Comparison of ENCODE assay signal across 8 cellular contexts in genomic region chr12:55188974-55189556, GRCh38. TPM values are rescaled to one million over a fixed set of nuclear protein-coding genes. Genes with fewer than 3 reads are reported as not detected.
DNase-seq lines count a peak whose midpoint lies in the region; ATAC-seq and TF ChIP-seq lines count a peak whose summit lies in the region.

No MANE protein-coding gene starts in this region.

- no peaks in the 10 kb centered on the region for H3K36me3 Mint-ChIP-seq in activated T-helper 17 cell treated with anti-CD3 and anti-CD28 coated beads, Interleukin-2, amount 50 U/mL, for 72 hours (ENCODE audit: low read depth)
- no peaks in the 10 kb centered on the region for H3K36me3 Mint-ChIP-seq in glutamatergic neuron (ENCODE audit: unreplicated experiment)

- TF ChIP-seq CTCF in glutamatergic neuron (IDR thresholded peaks at IDR 0.05; ENCODE audit: partially characterized antibody, unreplicated experiment) (peak; percentile 88), coronary artery (IDR thresholded peaks at IDR 0.05) (no peak)

- peak; percentile 95 for ATAC-seq in GM21390 (IDR thresholded peaks at IDR 0.05; ENCODE audit: unreplicated experiment)
- ATAC-seq in activated T-helper 17 cell treated with anti-CD3 and anti-CD28 coated beads, Interleukin-2, amount 50 U/mL, for 72 hours (replicated peaks) = peak; percentile 75

- no peaks in the 10 kb centered on the region for H3K9me3 Mint-ChIP-seq in activated T-helper 17 cell treated with anti-CD3 and anti-CD28 coated beads, Interleukin-2, amount 50 U/mL, for 72 hours
- H3K9me3 Mint-ChIP-seq in glutamatergic neuron (ENCODE audit: unreplicated experiment) = no peaks in the 10 kb centered on the region

- DNase-seq in GDM1 (lab: John Stamatoyannopoulos, UW) (peak; percentile 60), HS-27A (ENCODE audit: low read depth) (peak; percentile 51), NCI-H748 treated with DMSO at 0.1 percent for 48 hours (lab: John Stamatoyannopoulos, UW) (peak; percentile 85), glutamatergic neuron (no peak), putamen (ENCODE audit: low spot score) (peak; percentile 65), coronary artery (ENCODE audit: low spot score) (no peak)

- H3K4me1 Mint-ChIP-seq in activated T-helper 17 cell treated with anti-CD3 and anti-CD28 coated beads, Interleukin-2, amount 50 U/mL, for 72 hours = no peaks in the 10 kb centered on the region
- no peaks in the 10 kb centered on the region for H3K4me1 Mint-ChIP-seq in glutamatergic neuron (ENCODE audit: low read depth, unreplicated experiment)

- H3K27ac ChIP-seq in coronary artery = no peak overlapping the region

- H3K27ac Mint-ChIP-seq in activated T-helper 17 cell treated with anti-CD3 and anti-CD28 coated beads, Interleukin-2, amount 50 U/mL, for 72 hours = no peak overlapping the region
- no peak overlapping the region for H3K27ac Mint-ChIP-seq in glutamatergic neuron (ENCODE audit: unreplicated experiment)

- H3K4me3 Mint-ChIP-seq in activated T-helper 17 cell treated with anti-CD3 and anti-CD28 coated beads, Interleukin-2, amount 50 U/mL, for 72 hours = no peak overlapping the region
- H3K4me3 Mint-ChIP-seq in glutamatergic neuron (ENCODE audit: unreplicated experiment) = no peak overlapping the region

- no peak overlapping the region for H3K4me3 ChIP-seq in coronary artery

- peaks cover 34% of the 10 kb centered on the region for H3K27me3 Mint-ChIP-seq in activated T-helper 17 cell treated with anti-CD3 and anti-CD28 coated beads, Interleukin-2, amount 50 U/mL, for 72 hours
- no peaks in the 10 kb centered on the region for H3K27me3 Mint-ChIP-seq in glutamatergic neuron (ENCODE audit: unreplicated experiment)

RNA-seq across cellular contexts. Expression of gene OR10A7, which starts 31.8 kb away (rescaled TPM):
- total RNA-seq in activated T-helper 17 cell treated with anti-CD3 and anti-CD28 coated beads, Interleukin-2, amount 50 U/mL, for 72 hours = not detected
- total RNA-seq in glutamatergic neuron (ENCODE audit: unreplicated experiment) = 0.47 TPM

RNA-seq across cellular contexts. Expression of gene OR6C74, which starts 55.3 kb away (rescaled TPM):
- not detected for total RNA-seq in activated T-helper 17 cell treated with anti-CD3 and anti-CD28 coated beads, Interleukin-2, amount 50 U/mL, for 72 hours
- total RNA-seq in glutamatergic neuron (ENCODE audit: unreplicated experiment) = not detected

Comparison
In these comparisons a context has a peak if more than half of its experiments do, and no peak if none do; other contexts are left out.
1. DNase-seq: peak in GDM1 (single experiment), HS-27A (single experiment), NCI-H748 treated with DMSO at 0.1 percent for 48 hours (single experiment) and putamen (single experiment); none in glutamatergic neuron (single experiment) and coronary artery (single experiment).